Comparison of ENCODE assay signal across 19 cellular contexts in genomic region chr7:159115601-159116501, GRCh38. TPM values are rescaled to one million over a fixed set of nuclear protein-coding genes. Genes with fewer than 3 reads are reported as not detected.
DNase-seq lines count a peak whose midpoint lies in the region; ATAC-seq and TF ChIP-seq lines count a peak whose summit lies in the region.
"Had no signal": no experiment of that assay in that cellular context is flagged by ENCODE, and none has a peak within 500 bp of the region (broad histone marks: within the 10 kb centered on the region; RNA-seq: fewer than 3 reads in every experiment).

No MANE protein-coding gene starts in this region.

- TF ChIP-seq EP300 in gastroesophageal sphincter (IDR thresholded peaks at IDR 0.05), result no peak
- TF ChIP-seq EP300 in sigmoid colon (IDR thresholded peaks at IDR 0.05), result no peak

- H3K36me3 ChIP-seq in Karpas-422 (ENCODE audit: insufficient read depth, low read length) (no peaks in the 10 kb centered on the region), gastroesophageal sphincter (peaks cover 0 to 14% of the 10 kb centered on the region in 2 donors), sigmoid colon (no peaks in the 10 kb centered on the region), hepatocyte (replicated peaks; ENCODE audit: insufficient read depth, low read depth) (no peaks in the 10 kb centered on the region)
- H3K36me3 ChIP-seq: BE2C, vagina had no signal

- H3K27ac ChIP-seq in Karpas-422 (ENCODE audit: low read length) (no peak overlapping the region), gastroesophageal sphincter (peak overlapping the region in 1 of 4 donors; percentile 58), sigmoid colon (no peak overlapping the region), hepatocyte (no peak overlapping the region)
- H3K27ac ChIP-seq: epithelial cell of prostate, vagina had no signal

- no peak overlapping the region for H3K4me2 ChIP-seq in Karpas-422 (ENCODE audit: low read depth, low read length, poor library complexity, severe bottlenecking)
- no peak overlapping the region for H3K4me2 ChIP-seq in hepatocyte

- H3K27me3 ChIP-seq in Karpas-422 (ENCODE audit: low read length), result no peaks in the 10 kb centered on the region
- H3K27me3 ChIP-seq in gastroesophageal sphincter, result peaks cover 8% of the 10 kb centered on the region
- H3K27me3 ChIP-seq in sigmoid colon, result peaks cover 0 to 8% (median 0%) of the 10 kb centered on the region in 3 donors
- peaks cover 17% of the 10 kb centered on the region for H3K27me3 ChIP-seq in hepatocyte
- H3K27me3 ChIP-seq: BE2C, vagina had no signal

- no peak overlapping the region for H3K4me3 ChIP-seq in Karpas-422 (ENCODE audit: low read length)
- no peak overlapping the region for H3K4me3 ChIP-seq in gastroesophageal sphincter
- no peak overlapping the region for H3K4me3 ChIP-seq in sigmoid colon
- H3K4me3 ChIP-seq in hepatocyte, result no peak overlapping the region
- H3K4me3 ChIP-seq: vagina had no signal

- H2AFZ ChIP-seq in Karpas-422 (ENCODE audit: low read length) (no peak overlapping the region), hepatocyte (no peak overlapping the region)

- DNase-seq in activated CD4-positive, CD25-positive, alpha-beta regulatory T cell treated with anti-CD3 and anti-CD28 coated beads, Interleukin-2, amount 50 U/mL, for 72 hours, result peak; percentile 12
- DNase-seq in activated CD4-positive, CD25-positive, alpha-beta regulatory T cell (lab: John Stamatoyannopoulos, UW), result no peak
- DNase-seq in Karpas-422 (peak; percentile 43), sigmoid colon (peak; percentile 61), hepatocyte (ENCODE audit: low spot score) (no peak), foreskin melanocyte (no peak)
- DNase-seq: activated T-cell treated with anti-CD3 and anti-CD28 coated beads, Interleukin-2, amount 50 U/mL, for 1 hour; amniotic stem cell; BE2C; H9; immature natural killer cell; midbrain; NCI-H146; stimulated activated naive CD8-positive, alpha-beta T cell treated with anti-CD3 and anti-CD28 coated beads, Interleukin-15, Interleukin-2, amounts not matched to agents 100 U/mL and 50 U/mL, for 24 hours had no signal

- H3K9me3 ChIP-seq in Karpas-422 (ENCODE audit: low read length) (no peaks in the 10 kb centered on the region), gastroesophageal sphincter (no peaks in the 10 kb centered on the region), sigmoid colon (no peaks in the 10 kb centered on the region), hepatocyte (ENCODE audit: low read depth) (no peaks in the 10 kb centered on the region)
- H3K9me3 ChIP-seq: BE2C, vagina had no signal

- H3K9ac ChIP-seq in Karpas-422 (ENCODE audit: low read length), result no peak overlapping the region

- H3K9me2 ChIP-seq in Karpas-422 (replicated peaks; ENCODE audit: insufficient read depth, low read length), result no peaks in the 10 kb centered on the region
- H3K9me2 ChIP-seq in hepatocyte (replicated peaks; ENCODE audit: insufficient read depth), result no peaks in the 10 kb centered on the region

- H3K79me2 ChIP-seq in Karpas-422 (ENCODE audit: low read length) (no peaks in the 10 kb centered on the region), hepatocyte (no peaks in the 10 kb centered on the region)

- TF ChIP-seq CTCF in gastroesophageal sphincter (IDR thresholded peaks at IDR 0.05), result no peak
- TF ChIP-seq CTCF in sigmoid colon (IDR thresholded peaks at IDR 0.05), result no peak
- TF ChIP-seq CTCF in hepatocyte (IDR thresholded peaks at IDR 0.05; ENCODE audit: poor library complexity), result no peak

- H4K20me1 ChIP-seq in Karpas-422 (ENCODE audit: insufficient read depth, low read depth, low read length) (no peaks in the 10 kb centered on the region), hepatocyte (ENCODE audit: insufficient read depth, poor library complexity, severe bottlenecking) (no peaks in the 10 kb centered on the region)

- no peaks in the 10 kb centered on the region for H3K4me1 ChIP-seq in Karpas-422 (ENCODE audit: low read length)
- peaks cover 0 to 33% (median 0%) of the 10 kb centered on the region in 3 donors for H3K4me1 ChIP-seq in gastroesophageal sphincter
- H3K4me1 ChIP-seq in sigmoid colon, result peaks cover 0 to 23% (median 7%) of the 10 kb centered on the region in 4 donors
- H3K4me1 ChIP-seq in hepatocyte (ENCODE audit: insufficient read depth), result no peaks in the 10 kb centered on the region
- H3K4me1 ChIP-seq: BE2C had no signal

- 43% methylated on average over 9 of the region's 19 CpGs; no CpG with 5 or more reads in 1 of the 2 donors for WGBS in gastroesophageal sphincter (ENCODE audit: low coverage in 1 of 2), 2 donors
- 46 to 61% methylated on average over 19 of the region's 19 CpGs for WGBS in sigmoid colon, 2 donors
- WGBS in hepatocyte (ENCODE audit: low lambda C conversion rate, missing lambda C conversion rate), result 80% methylated on average over 19 of the region's 19 CpGs

- TF ChIP-seq POLR2A in gastroesophageal sphincter (IDR thresholded peaks at IDR 0.05), result no peak
- TF ChIP-seq POLR2A in sigmoid colon (IDR thresholded peaks at IDR 0.05), result no peak

- ATAC-seq in gastroesophageal sphincter, result peak; percentile 24
- no peak for ATAC-seq in HG02678 (IDR thresholded peaks at IDR 0.05; ENCODE audit: unreplicated experiment)
- ATAC-seq: stimulated activated naive CD8-positive, alpha-beta T cell treated with anti-CD3 and anti-CD28 coated beads, Interleukin-15, Interleukin-2, amounts not matched to agents 100 U/mL and 50 U/mL, for 24 hours had no signal

- intact Hi-C loops in sigmoid colon (cut with DNase I), result no loop called here

RNA-seq across cellular contexts. Expression of gene VIPR2, which starts 28.8 kb away (rescaled TPM):
- not detected in 2 replicates for total RNA-seq in Karpas-422 (2014; rRNA removed; shearing (Covaris generic); ENCODE audit: low replicate concordance)
- total RNA-seq in gastroesophageal sphincter, result 10 to 100 TPM; 13.3 to 52.5 (median 27.4) TPM
- 10 to 100 TPM; 11.7 to 21.4 (median 15.7) TPM for total RNA-seq in sigmoid colon
- polyA plus RNA-seq in sigmoid colon, result 1 to 10 TPM in 2 of 3 donors, under 1 TPM in 1; 0.23 to 3.0 (median 2.4) TPM
- 2.8 and 3.4 TPM in 2 replicates for total RNA-seq in hepatocyte
- 2.7 and 4.5 TPM in 2 replicates for polyA plus RNA-seq in hepatocyte
- total RNA-seq: osteoblast had no signal

Comparison
In these comparisons a context has a peak if more than half of its experiments do, and no peak if none do; other contexts are left out.
1. DNase-seq: peak in activated CD4-positive, CD25-positive, alpha-beta regulatory T cell treated with anti-CD3 and anti-CD28 coated beads, Interleukin-2, amount 50 U/mL, for 72 hours (single experiment), Karpas-422 (single experiment) and sigmoid colon (single experiment); none in activated CD4-positive, CD25-positive, alpha-beta regulatory T cell (0 of 4), hepatocyte (single experiment) and foreskin melanocyte (single experiment).